Comparison of ENCODE assay signal across 15 cellular contexts in the genomic region with DNA sequence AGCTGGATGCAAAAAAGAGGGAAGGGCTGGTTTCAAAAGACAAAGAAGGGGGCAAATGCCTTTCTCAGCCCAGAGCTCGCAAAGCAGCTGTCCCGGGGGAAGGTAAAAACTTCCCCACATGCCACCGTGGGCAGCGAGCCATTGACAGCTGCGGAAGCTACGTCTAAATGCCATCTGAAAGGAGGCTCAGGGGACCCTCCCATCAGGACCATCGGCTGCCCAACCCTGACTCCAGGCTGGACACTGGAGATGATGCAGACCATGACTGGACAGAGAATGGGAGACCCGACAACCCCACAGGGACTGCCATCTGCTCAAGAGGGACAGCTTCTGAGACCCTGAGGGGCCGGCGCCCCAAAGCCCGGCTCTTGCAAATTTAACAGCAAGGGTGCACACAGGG.
DNase-seq lines count a peak whose midpoint lies in the region; ATAC-seq and TF ChIP-seq lines count a peak whose summit lies in the region.
"Had no signal": no experiment of that assay in that cellular context is flagged by ENCODE, and none has a peak within 500 bp of the region (broad histone marks: within the 10 kb centered on the region; RNA-seq: fewer than 3 reads in every experiment).

No MANE protein-coding gene starts in this region.

- peak overlapping the region; percentile 35 for H3K18ac ChIP-seq in neuronal stem cell (ENCODE audit: low read length)

- no CpG with 5 or more reads among the region's 11 CpGs for WGBS in neuronal stem cell (ENCODE audit: extremely low coverage in 2 of 2, insufficient read length in 2 of 2, insufficient replicate concordance in 1 of 2), 2 donors

- peak overlapping the region; percentile 51 for H3K9ac ChIP-seq in BLaER1
- H3K9ac ChIP-seq in neuronal stem cell (ENCODE audit: low read depth, low read length, poor library complexity): peak overlapping the region; percentile 57

- intact Hi-C loops in dorsolateral prefrontal cortex (cut with DNase I): loop anchor here (5.0 kb wide), 2 partner anchors 62 to 797 kb away; no protein-coding TSS in a partner anchor

- peak overlapping the region; percentile 20 for H3K4me3 ChIP-seq in BLaER1
- no peak overlapping the region for H3K4me3 ChIP-seq in dorsolateral prefrontal cortex
- H3K4me3 ChIP-seq in neuronal stem cell (ENCODE audit: low read length in 2 of 2): no peak overlapping the region
- H3K4me3 ChIP-seq in WERI-Rb-1 (ENCODE audit: low read depth, low read length): no peak overlapping the region
- H3K4me3 ChIP-seq: ascending aorta, HAP-1 had no signal

- H2AK5ac ChIP-seq in neuronal stem cell (ENCODE audit: low read depth, low read length): no peak overlapping the region

- no peak overlapping the region for H2BK12ac ChIP-seq in neuronal stem cell (ENCODE audit: low read length)

- no peak for ATAC-seq in HG02571 (IDR thresholded peaks at IDR 0.05; ENCODE audit: unreplicated experiment)
- ATAC-seq in HG03175 (IDR thresholded peaks at IDR 0.05; ENCODE audit: unreplicated experiment): no peak

- H3K27me3 ChIP-seq in BLaER1: no peaks in the 10 kb centered on the region
- H3K27me3 ChIP-seq in dorsolateral prefrontal cortex: no peaks in the 10 kb centered on the region
- no peaks in the 10 kb centered on the region for H3K27me3 ChIP-seq in neuronal stem cell (ENCODE audit: control insufficient read depth in 3 of 3, insufficient read depth in 3 of 3, low read depth in 1 of 3, low read length in 3 of 3)
- no peaks in the 10 kb centered on the region for H3K27me3 ChIP-seq in WERI-Rb-1 (ENCODE audit: insufficient read depth, low read depth, severe bottlenecking)
- H3K27me3 ChIP-seq: ascending aorta had no signal

- no peak overlapping the region for H3K23ac ChIP-seq in neuronal stem cell (ENCODE audit: low read depth, low read length, poor library complexity)

- no peak overlapping the region for H2BK15ac ChIP-seq in neuronal stem cell (ENCODE audit: low read length)

- peaks cover 88% of the 10 kb centered on the region for H3K4me1 ChIP-seq in BLaER1
- H3K4me1 ChIP-seq in neuronal stem cell (ENCODE audit: control insufficient read depth in 2 of 2, insufficient read depth in 1 of 2, low read depth in 1 of 2, low read length in 2 of 2): peaks cover 12 to 23% of the 10 kb centered on the region in 2 donors
- H3K4me1 ChIP-seq: HAP-1 had no signal

- no peak overlapping the region for H2AFZ ChIP-seq in neuronal stem cell (ENCODE audit: low read length)

- no peak overlapping the region for H4K8ac ChIP-seq in neuronal stem cell (ENCODE audit: low read depth, low read length)

- H3K14ac ChIP-seq in neuronal stem cell (ENCODE audit: low read length): no peak overlapping the region

- H3K4me2 ChIP-seq in BLaER1: peak overlapping the region; percentile 81
- H3K4me2 ChIP-seq in neuronal stem cell (ENCODE audit: insufficient read depth, low read length, poor library complexity, severe bottlenecking): no peak overlapping the region

- DNase-seq in COLO668 (lab: John Stamatoyannopoulos, UW; ENCODE audit: unreplicated experiment): peak; percentile 62
- DNase-seq in dorsolateral prefrontal cortex: peak in 3 of 10 donors; percentile 33 to 38 (median 33)
- no peak for DNase-seq in neuronal stem cell (ENCODE audit: low spot score)
- no peak for DNase-seq in anterior cingulate cortex (lab: John Stamatoyannopoulos, UW)
- no peak for DNase-seq in WERI-Rb-1
- DNase-seq: activated CD4-positive, alpha-beta T cell treated with anti-CD3 and anti-CD28 coated beads, Interleukin-2, amount 50 U/mL, for 48 hours; NCI-H187; NCI-H69; SIG-M5; stimulated activated CD4-positive, alpha-beta T cell treated with anti-CD3 and anti-CD28 coated beads, Interleukin-12 subunit alpha, Interleukin-12 subunit beta, amount 100 ng/mL, for 4 hours had no signal

- H3K27ac ChIP-seq in BLaER1: peak overlapping the region; percentile 65; the same call in 1 of the 2 replicates
- H3K27ac ChIP-seq in dorsolateral prefrontal cortex: peak overlapping the region in 54 of 59 donors; percentile 14 to 87 (median 75)
- H3K27ac ChIP-seq in neuronal stem cell (replicated peaks; ENCODE audit: low read length): peak overlapping the region; percentile 21
- H3K27ac ChIP-seq in WERI-Rb-1: no peak overlapping the region
- H3K27ac ChIP-seq: ascending aorta had no signal

- no peak overlapping the region for H2BK5ac ChIP-seq in neuronal stem cell (ENCODE audit: low read length)

- H3K36me3 ChIP-seq in BLaER1 (peaks cover 59% of the 10 kb centered on the region), neuronal stem cell (replicated peaks in 1 of 2; ENCODE audit: control insufficient read depth in 2 of 2, insufficient read depth in 2 of 2, low read length in 2 of 2) (peaks cover 0 to 15% of the 10 kb centered on the region in 2 donors), WERI-Rb-1 (no peaks in the 10 kb centered on the region)
- H3K36me3 ChIP-seq: HAP-1 had no signal

- H4K20me1 ChIP-seq in BLaER1: peaks cover 28% of the 10 kb centered on the region

- no peak overlapping the region for H3K4ac ChIP-seq in neuronal stem cell (ENCODE audit: low read length)

- no peak overlapping the region for H2BK120ac ChIP-seq in neuronal stem cell (ENCODE audit: low read depth, low read length)

- H3K79me1 ChIP-seq in neuronal stem cell (ENCODE audit: low read depth, low read length): no peaks in the 10 kb centered on the region

- no peak for TF ChIP-seq CTCF in dorsolateral prefrontal cortex (IDR thresholded peaks at IDR 0.05 in 54 of 56, conservative IDR thresholded peaks at IDR 0.05 in 2 of 56; ENCODE audit: low read depth in 1 of 56, partially characterized antibody in 56 of 56)
- TF ChIP-seq CTCF in WERI-Rb-1 (IDR thresholded peaks at IDR 0.05; ENCODE audit: low read depth, low read length): no peak

- H4K91ac ChIP-seq in neuronal stem cell (ENCODE audit: low read depth, low read length, poor library complexity): no peak overlapping the region

- no peaks in the 10 kb centered on the region for H3K9me3 ChIP-seq in BLaER1
- no peaks in the 10 kb centered on the region for H3K9me3 ChIP-seq in neuronal stem cell (replicated peaks in 1 of 2; ENCODE audit: control insufficient read depth in 2 of 2, insufficient read depth in 1 of 2, low read depth in 1 of 2, low read length in 2 of 2)
- no peaks in the 10 kb centered on the region for H3K9me3 ChIP-seq in WERI-Rb-1 (ENCODE audit: severe bottlenecking)
- H3K9me3 ChIP-seq: ascending aorta, HAP-1 had no signal
